In genomic region chr5:93584531-93585053, GRCh38 we compare ENCODE assay signal across 1 cellular context.
TF ChIP-seq lines count a peak whose summit lies in the region.

No MANE protein-coding gene starts in this region.

TF ChIP-seq in H1, 55 proteins besides CTCF, POLR2A, EP300 and RAD21:
- TF ChIP-seq KDM4A (IDR thresholded peaks at IDR 0.05; ENCODE audit: low read depth, low read length, severe bottlenecking) = peak; percentile 29
- TF ChIP-seq, protein P1, sequence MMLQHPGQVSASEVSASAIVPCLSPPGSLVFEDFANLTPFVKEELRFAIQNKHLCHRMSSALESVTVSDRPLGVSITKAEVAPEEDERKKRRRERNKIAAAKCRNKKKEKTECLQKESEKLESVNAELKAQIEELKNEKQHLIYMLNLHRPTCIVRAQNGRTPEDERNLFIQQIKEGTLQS (IDR thresholded peaks at IDR 0.05; ENCODE audit: insufficient read depth, low read depth, low read length) = no peak
